ENCODE assay signal across 34 cellular contexts in genomic region chr5:133801431-133801830, GRCh38.
"Had no signal": no experiment of that assay in that cellular context is flagged by ENCODE, and none has a peak within 500 bp of the region (broad histone marks: within the 10 kb centered on the region; RNA-seq: fewer than 3 reads in every experiment).

No MANE protein-coding gene starts in this region.

- H3K36me3 ChIP-seq: adrenal gland, cardiac muscle cell, colonic mucosa, esophagus squamous epithelium, gastroesophageal sphincter had no signal

- H3K4me1 Mint-ChIP-seq: activated CD4-positive, alpha-beta T cell treated with anti-CD3 and anti-CD28 coated beads for 36 hours; activated CD4-positive, alpha-beta T cell treated with anti-CD3 and anti-CD28 coated beads, Interleukin-2, amount 10 ng/mL, durations not matched to agents 24 days and 14 days; activated CD8-positive, alpha-beta memory T cell treated with anti-CD3 and anti-CD28 coated beads, Interleukin-2, amount 10 ng/mL, durations not matched to agents 7 days and 5 days; activated naive CD4-positive, alpha-beta T cell treated with anti-CD3 and anti-CD28 coated beads, Interleukin-2, amount 50 U/mL, for 24 hours; activated naive CD8-positive, alpha-beta T cell treated with anti-CD3 and anti-CD28 coated beads for 36 hours; activated naive CD8-positive, alpha-beta T cell treated with anti-CD3 and anti-CD28 coated beads, Interleukin-2, amount 50 U/mL, for 24 hours; T-helper 17 cell had no signal

- H3K4me3 ChIP-seq: adrenal gland, body of pancreas, cardiac muscle cell, colonic mucosa, esophagus squamous epithelium, gastroesophageal sphincter had no signal

- H3K27ac Mint-ChIP-seq: activated CD4-positive, alpha-beta memory T cell treated with anti-CD3 and anti-CD28 coated beads for 36 hours; activated CD4-positive, alpha-beta T cell treated with anti-CD3 and anti-CD28 coated beads for 36 hours; activated CD4-positive, alpha-beta T cell treated with anti-CD3 and anti-CD28 coated beads, Interleukin-2, amount 10 ng/mL, durations not matched to agents 24 days and 14 days; activated CD8-positive, alpha-beta memory T cell treated with anti-CD3 and anti-CD28 coated beads, Interleukin-2, amount 10 ng/mL, durations not matched to agents 7 days and 5 days; activated CD8-positive, alpha-beta T cell treated with anti-CD3 and anti-CD28 coated beads, Interleukin-2, amount 10 ng/mL, durations not matched to agents 7 days and 5 days; activated naive CD4-positive, alpha-beta T cell treated with anti-CD3 and anti-CD28 coated beads for 36 hours; activated naive CD4-positive, alpha-beta T cell treated with anti-CD3 and anti-CD28 coated beads, Interleukin-2, amount 50 U/mL, for 24 hours; activated naive CD8-positive, alpha-beta T cell treated with anti-CD3 and anti-CD28 coated beads for 36 hours; activated naive CD8-positive, alpha-beta T cell treated with anti-CD3 and anti-CD28 coated beads, Interleukin-2, amount 50 U/mL, for 24 hours; activated T-helper 1 cell treated with anti-CD3 and anti-CD28 coated beads, Interleukin-12 subunit alpha, Interleukin-12 subunit beta, Interleukin-2, Interleukin-4 antibody, amounts not matched to agents 30 ng/mL and 10 ng/mL and 1 ng/mL, durations not matched to agents 14 hours and 24 hours and 36 hours; activated T-helper 2 cell treated with anti-CD3 and anti-CD28 coated beads, Interferon-gamma antibody, Interleukin-2, Interleukin-4, amounts not matched to agents 10 μg/mL and 5 μg/mL and 100 μg/mL, durations not matched to agents 14 hours and 24 hours and 36 hours; T-helper 17 cell; T-helper 2 cell treated with Interferon-gamma antibody and Interleukin-4, amounts not matched to agents 5 μg/mL and 100 μg/mL, for 36 hours had no signal

- DNase-seq: activated CD4-positive, alpha-beta memory T cell treated with anti-CD3 and anti-CD28 coated beads for 36 hours; activated CD4-positive, alpha-beta T cell treated with anti-CD3 and anti-CD28 coated beads for 36 hours; activated CD4-positive, alpha-beta T cell treated with anti-CD3 and anti-CD28 coated beads, Interleukin-2, amount 10 ng/mL, durations not matched to agents 24 days and 14 days; activated CD4-positive, CD25-positive, alpha-beta regulatory T cell; activated CD4-positive, CD25-positive, alpha-beta regulatory T cell treated with anti-CD3 and anti-CD28 coated beads, Interleukin-2, amount 50 U/mL, for 72 hours; activated CD8-positive, alpha-beta memory T cell treated with anti-CD3 and anti-CD28 coated beads, Interleukin-2, amount 10 ng/mL, durations not matched to agents 7 days and 5 days; activated CD8-positive, alpha-beta memory T cell treated with anti-CD3 and anti-CD28 coated beads, Interleukin-2, amount 50 U/mL, for 4 hours; activated CD8-positive, alpha-beta T cell treated with anti-CD3 and anti-CD28 coated beads, Interleukin-2, amount 10 ng/mL, durations not matched to agents 7 days and 5 days; activated effector memory CD4-positive, alpha-beta T cell treated with anti-CD3 and anti-CD28 coated beads, Interleukin-2, amount 50 U/mL, for 16 hours; activated naive CD4-positive, alpha-beta T cell treated with anti-CD3 and anti-CD28 coated beads for 36 hours; activated naive CD8-positive, alpha-beta T cell treated with anti-CD3 and anti-CD28 coated beads for 36 hours; activated naive CD8-positive, alpha-beta T cell treated with anti-CD3 and anti-CD28 coated beads, Interleukin-2, amount 50 U/mL, for 24 hours; activated T-cell treated with anti-CD3 and anti-CD28 coated beads, Interleukin-2, amount 50 U/mL, for 1 hour; activated T-cell treated with anti-CD3 and anti-CD28 coated beads, Interleukin-2, amount 50 U/mL, for 48 hours; adrenal gland; amygdala; aorta; body of pancreas; central memory CD4-positive, alpha-beta T cell; cerebellar nuclear complex; colonic mucosa; effector CD8-positive, alpha-beta T cell; esophagus squamous epithelium; foreskin melanocyte; T-helper 1 cell; T-helper 17 cell; T1000 had no signal

- H3K4me3 Mint-ChIP-seq: activated CD4-positive, alpha-beta memory T cell treated with anti-CD3 and anti-CD28 coated beads for 36 hours; activated CD4-positive, alpha-beta T cell treated with anti-CD3 and anti-CD28 coated beads for 36 hours; activated CD4-positive, alpha-beta T cell treated with anti-CD3 and anti-CD28 coated beads, Interleukin-2, amount 10 ng/mL, durations not matched to agents 24 days and 14 days; activated CD8-positive, alpha-beta memory T cell treated with anti-CD3 and anti-CD28 coated beads, Interleukin-2, amount 10 ng/mL, durations not matched to agents 7 days and 5 days; activated CD8-positive, alpha-beta T cell treated with anti-CD3 and anti-CD28 coated beads, Interleukin-2, amount 10 ng/mL, durations not matched to agents 7 days and 5 days; activated naive CD4-positive, alpha-beta T cell treated with anti-CD3 and anti-CD28 coated beads for 36 hours; activated naive CD4-positive, alpha-beta T cell treated with anti-CD3 and anti-CD28 coated beads, Interleukin-2, amount 50 U/mL, for 24 hours; activated naive CD8-positive, alpha-beta T cell treated with anti-CD3 and anti-CD28 coated beads for 36 hours; activated naive CD8-positive, alpha-beta T cell treated with anti-CD3 and anti-CD28 coated beads, Interleukin-2, amount 50 U/mL, for 24 hours; activated T-helper 1 cell treated with anti-CD3 and anti-CD28 coated beads, Interleukin-12 subunit alpha, Interleukin-12 subunit beta, Interleukin-2, Interleukin-4 antibody, amounts not matched to agents 30 ng/mL and 10 ng/mL and 1 ng/mL, durations not matched to agents 14 hours and 24 hours and 36 hours; T-helper 17 cell; T-helper 2 cell treated with Interferon-gamma antibody and Interleukin-4, amounts not matched to agents 5 μg/mL and 100 μg/mL, for 36 hours had no signal

- H3K27me3 ChIP-seq: adrenal gland, body of pancreas, cardiac muscle cell, colonic mucosa had no signal

- H3K36me3 Mint-ChIP-seq: activated CD4-positive, alpha-beta memory T cell treated with anti-CD3 and anti-CD28 coated beads for 36 hours; activated CD8-positive, alpha-beta memory T cell treated with anti-CD3 and anti-CD28 coated beads, Interleukin-2, amount 10 ng/mL, durations not matched to agents 7 days and 5 days; activated naive CD4-positive, alpha-beta T cell treated with anti-CD3 and anti-CD28 coated beads, Interleukin-2, amount 50 U/mL, for 24 hours; activated naive CD8-positive, alpha-beta T cell treated with anti-CD3 and anti-CD28 coated beads for 36 hours had no signal

- H3K9me3 ChIP-seq: adrenal gland, body of pancreas, colonic mucosa, esophagus squamous epithelium had no signal

- H3K4me1 ChIP-seq: adrenal gland, colonic mucosa, esophagus squamous epithelium, gastroesophageal sphincter had no signal

- H3K27ac ChIP-seq: adrenal gland, body of pancreas, cardiac muscle cell, colonic mucosa, epithelial cell of prostate, esophagus squamous epithelium, gastroesophageal sphincter had no signal

- H3K9me3 Mint-ChIP-seq: activated CD4-positive, alpha-beta memory T cell treated with anti-CD3 and anti-CD28 coated beads for 36 hours; activated CD4-positive, alpha-beta T cell treated with anti-CD3 and anti-CD28 coated beads, Interleukin-2, amount 10 ng/mL, durations not matched to agents 24 days and 14 days; activated naive CD4-positive, alpha-beta T cell treated with anti-CD3 and anti-CD28 coated beads for 36 hours; activated naive CD4-positive, alpha-beta T cell treated with anti-CD3 and anti-CD28 coated beads, Interleukin-2, amount 50 U/mL, for 24 hours; activated naive CD8-positive, alpha-beta T cell treated with anti-CD3 and anti-CD28 coated beads for 36 hours; activated naive CD8-positive, alpha-beta T cell treated with anti-CD3 and anti-CD28 coated beads, Interleukin-2, amount 50 U/mL, for 24 hours; activated T-helper 1 cell treated with anti-CD3 and anti-CD28 coated beads, Interleukin-12 subunit alpha, Interleukin-12 subunit beta, Interleukin-2, Interleukin-4 antibody, amounts not matched to agents 30 ng/mL and 10 ng/mL and 1 ng/mL, durations not matched to agents 14 hours and 24 hours and 36 hours; activated T-helper 2 cell treated with anti-CD3 and anti-CD28 coated beads, Interferon-gamma antibody, Interleukin-2, Interleukin-4, amounts not matched to agents 10 μg/mL and 5 μg/mL and 100 μg/mL, durations not matched to agents 14 hours and 24 hours and 36 hours; T-helper 2 cell treated with Interferon-gamma antibody and Interleukin-4, amounts not matched to agents 5 μg/mL and 100 μg/mL, for 36 hours had no signal
